ENCODE assay signal across 8 cellular contexts in genomic region chr13:41352935-41353801, GRCh38. TPM values are rescaled to one million over a fixed set of nuclear protein-coding genes. Genes with fewer than 3 reads are reported as not detected.
DNase-seq lines count a peak whose midpoint lies in the region; ATAC-seq, FAIRE-seq and TF ChIP-seq lines count a peak whose summit lies in the region.

No MANE protein-coding gene starts in this region.

- H3K4me2 ChIP-seq in DOHH2 (ENCODE audit: low read length) = peak overlapping the region; percentile 60

- FAIRE-seq in small intestine (lab: Jason Lieb, UNC) = peak; percentile 74

- peak overlapping the region; percentile 24 for H3K27ac Mint-ChIP-seq in activated naive CD8-positive, alpha-beta T cell treated with anti-CD3 and anti-CD28 coated beads, Interleukin-2, amount 10 ng/mL, durations not matched to agents 7 days and 5 days

- no peaks in the 10 kb centered on the region for H3K27me3 ChIP-seq in DOHH2 (ENCODE audit: control insufficient read depth, low read length)
- H3K27me3 ChIP-seq in right atrium auricular region = no peaks in the 10 kb centered on the region
- no peaks in the 10 kb centered on the region for H3K27me3 ChIP-seq in small intestine (ENCODE audit: control insufficient read depth in 2 of 2, insufficient read depth in 2 of 2, low read length in 2 of 2)

- peaks cover 29% of the 10 kb centered on the region for H3K36me3 Mint-ChIP-seq in activated naive CD8-positive, alpha-beta T cell treated with anti-CD3 and anti-CD28 coated beads, Interleukin-2, amount 10 ng/mL, durations not matched to agents 7 days and 5 days

- H4K20me1 ChIP-seq in DOHH2 (ENCODE audit: control insufficient read depth, insufficient read depth, low read depth, low read length) = no peaks in the 10 kb centered on the region

- TF ChIP-seq CTCF in DOHH2 (IDR thresholded peaks at IDR 0.05; ENCODE audit: low read depth, low read length, poor library complexity, severe bottlenecking) = peak; percentile 76
- peak; percentile 76 to 86 for TF ChIP-seq CTCF in right atrium auricular region (IDR thresholded peaks at IDR 0.05)

- H3K27me3 Mint-ChIP-seq in activated naive CD8-positive, alpha-beta T cell treated with anti-CD3 and anti-CD28 coated beads, Interleukin-2, amount 10 ng/mL, durations not matched to agents 7 days and 5 days = no peaks in the 10 kb centered on the region

- peak; percentile 4 for DNase-seq in HPDE6-E6E7 (ENCODE audit: extremely low spot score)
- peak; percentile 49 for DNase-seq in SIG-M5 treated with dmso at 0.1 percent for 504 hours (lab: John Stamatoyannopoulos, UW; ENCODE audit: unreplicated experiment)
- no peak for DNase-seq in activated naive CD8-positive, alpha-beta T cell treated with anti-CD3 and anti-CD28 coated beads, Interleukin-2, amount 10 ng/mL, durations not matched to agents 7 days and 5 days
- no peak for DNase-seq in right atrium auricular region (ENCODE audit: low spot score)
- peak; percentile 51 for DNase-seq in small intestine

- peaks cover 15% of the 10 kb centered on the region for H3F3A ChIP-seq in DOHH2 (ENCODE audit: control insufficient read depth, insufficient read depth)

- H3K36me3 ChIP-seq in DOHH2 (ENCODE audit: control insufficient read depth, low read length) = peaks cover 67% of the 10 kb centered on the region
- H3K36me3 ChIP-seq in right atrium auricular region = no peaks in the 10 kb centered on the region
- no peaks in the 10 kb centered on the region for H3K36me3 ChIP-seq in small intestine (ENCODE audit: control insufficient read depth in 2 of 2, insufficient read depth in 2 of 2, low read length in 2 of 2)

- H3K4me1 ChIP-seq in DOHH2 (ENCODE audit: control insufficient read depth, low read length) = peaks cover 10% of the 10 kb centered on the region
- no peaks in the 10 kb centered on the region for H3K4me1 ChIP-seq in right atrium auricular region
- no peaks in the 10 kb centered on the region for H3K4me1 ChIP-seq in small intestine (ENCODE audit: control insufficient read depth in 2 of 2, insufficient read depth in 1 of 2, low read depth in 1 of 2, low read length in 1 of 2)

- H3K4me3 Mint-ChIP-seq in activated naive CD8-positive, alpha-beta T cell treated with anti-CD3 and anti-CD28 coated beads, Interleukin-2, amount 10 ng/mL, durations not matched to agents 7 days and 5 days = no peak overlapping the region

- peak; percentile 31 for ATAC-seq in activated naive CD8-positive, alpha-beta T cell treated with anti-CD3 and anti-CD28 coated beads, Interleukin-2, amount 10 ng/mL, durations not matched to agents 7 days and 5 days (ENCODE audit: low read depth)
- ATAC-seq in HG03439 (IDR thresholded peaks at IDR 0.05; ENCODE audit: unreplicated experiment) = no peak
- ATAC-seq in HG02678 (IDR thresholded peaks at IDR 0.05; ENCODE audit: unreplicated experiment) = no peak

- peak overlapping the region; percentile 39; the same call in 1 of the 2 replicates for H3K4me3 ChIP-seq in DOHH2 (ENCODE audit: low read length)
- H3K4me3 ChIP-seq in right atrium auricular region = no peak overlapping the region
- H3K4me3 ChIP-seq in small intestine (ENCODE audit: low read depth in 1 of 2, low read length in 2 of 2) = no peak overlapping the region

- peak overlapping the region; percentile 41 for H3K27ac ChIP-seq in DOHH2 (ENCODE audit: low read depth, low read length)
- no peak overlapping the region for H3K27ac ChIP-seq in right atrium auricular region
- no peak overlapping the region for H3K27ac ChIP-seq in small intestine (ENCODE audit: low read depth in 1 of 2, low read length in 1 of 2)

- H3K9me3 Mint-ChIP-seq in activated naive CD8-positive, alpha-beta T cell treated with anti-CD3 and anti-CD28 coated beads, Interleukin-2, amount 10 ng/mL, durations not matched to agents 7 days and 5 days = no peaks in the 10 kb centered on the region

- no peaks in the 10 kb centered on the region for H3K9me2 ChIP-seq in DOHH2 (replicated peaks; ENCODE audit: control insufficient read depth, low read length)

- H3K9me3 ChIP-seq in DOHH2 (ENCODE audit: control insufficient read depth, insufficient read depth, low read length) = no peaks in the 10 kb centered on the region
- no peaks in the 10 kb centered on the region for H3K9me3 ChIP-seq in right atrium auricular region
- no peaks in the 10 kb centered on the region for H3K9me3 ChIP-seq in small intestine (ENCODE audit: control insufficient read depth, low read depth)

- H3K4me1 Mint-ChIP-seq in activated naive CD8-positive, alpha-beta T cell treated with anti-CD3 and anti-CD28 coated beads, Interleukin-2, amount 10 ng/mL, durations not matched to agents 7 days and 5 days = peaks cover 26% of the 10 kb centered on the region

- POLR2A ChIA-PET in activated naive CD8-positive, alpha-beta T cell treated with anti-CD3 and anti-CD28 coated beads, Interleukin-2, amount 10 ng/mL, durations not matched to agents 7 days and 5 days (lab: Charles Lee) = no interaction called here

- WGBS in small intestine, 3 donors = 38 to 58% (median 43%) methylated on average over 14 of the region's 14 CpGs

- H3K79me2 ChIP-seq in DOHH2 (ENCODE audit: control insufficient read depth, low read length) = peaks cover 31% of the 10 kb centered on the region

RNA-seq across cellular contexts. Expression of gene NAA16, which starts 42.1 kb away (rescaled TPM):
- total RNA-seq in activated naive CD8-positive, alpha-beta T cell treated with anti-CD3 and anti-CD28 coated beads, Interleukin-2, amount 10 ng/mL, durations not matched to agents 7 days and 5 days = 10 to 100 TPM; 41.3 to 41.8 TPM
- 1 to 10 TPM; 6.6 to 10.0 TPM for total RNA-seq in right atrium auricular region
- polyA plus RNA-seq in small intestine = 1 to 10 TPM; 5.1 to 7.2 (median 5.7) TPM

Comparison
In these comparisons a context has a peak if more than half of its experiments do, and no peak if none do; other contexts are left out.
1. DNase-seq: peak in HPDE6-E6E7 (single experiment), SIG-M5 treated with dmso at 0.1 percent for 504 hours (single experiment) and small intestine (single experiment); none in activated naive CD8-positive, alpha-beta T cell treated with anti-CD3 and anti-CD28 coated beads, Interleukin-2, amount 10 ng/mL, durations not matched to agents 7 days and 5 days (single experiment) and right atrium auricular region (single experiment).